ENCODE assay signal across 11 cellular contexts in genomic region chr1:180636138-180636537, GRCh38. TPM values are rescaled to one million over a fixed set of nuclear protein-coding genes. Genes with fewer than 3 reads are reported as not detected.
DNase-seq lines count a peak whose midpoint lies in the region; ATAC-seq, FAIRE-seq and TF ChIP-seq lines count a peak whose summit lies in the region.
"Had no signal": no experiment of that assay in that cellular context is flagged by ENCODE, and none has a peak within 500 bp of the region (broad histone marks: within the 10 kb centered on the region; RNA-seq: fewer than 3 reads in every experiment).

No MANE protein-coding gene starts in this region.

- peak; percentile 37; the same call in 1 of the 2 replicates for TF ChIP-seq RAD21 in GM12878 (IDR thresholded peaks at IDR 0.05; ENCODE audit: insufficient read depth, low read depth, low read length)

- H3K9me3 Mint-ChIP-seq in stimulated activated naive CD8-positive, alpha-beta T cell treated with anti-CD3 and anti-CD28 coated beads, Interleukin-15, amount 100 ng/mL, for 72 hours = no peaks in the 10 kb centered on the region
- H3K9me3 Mint-ChIP-seq in activated CD8-positive, alpha-beta memory T cell treated with anti-CD3 and anti-CD28 coated beads, Interleukin-2, amount 10 ng/mL, durations not matched to agents 7 days and 5 days (ENCODE audit: low read depth) = no peaks in the 10 kb centered on the region

- SMC1A ChIA-PET in GM12878 (lab: Charles Lee; ENCODE audit: uncharacterized antibody, unreplicated experiment) = interaction anchor here (1.2 to 4.7 kb wide), 9 partner anchors 10 to 229 kb away, joined by 4 to 54 read pairs (median 6); no protein-coding TSS in a partner anchor

- TF ChIP-seq CTCF in GM10248 (IDR thresholded peaks at IDR 0.05; ENCODE audit: control extremely low read depth, extremely low read depth, low read depth, missing control alignments) = peak; percentile 7
- TF ChIP-seq CTCF in GM12878 (IDR thresholded peaks at IDR 0.05 in 2 of 3, conservative IDR thresholded peaks at IDR 0.05 in 1 of 3; ENCODE audit: control insufficient read depth in 2 of 3, extremely low read depth in 1 of 3, insufficient read depth in 1 of 3, low read depth in 3 of 3, low read length in 3 of 3) = peak in 1 of 3 experiments; percentile 13; a peak in 1 of 6 replicates
- no peak for TF ChIP-seq CTCF in suprapubic skin (IDR thresholded peaks at IDR 0.05)

- no peak overlapping the region for H3K9ac ChIP-seq in GM12878 (ENCODE audit: control insufficient read depth, insufficient read depth, low read length)

- intact Hi-C loops in GM12878 (cut with micrococcal nuclease; ENCODE audit: unreplicated experiment) = loop anchor here (10.0 kb wide), 1 partner anchor 509 kb away; no protein-coding TSS in a partner anchor

- CTCF ChIA-PET in GM10248 (lab: Yijun Ruan, JAX) = interaction anchor here (1.0 to 1.6 kb wide), 3 partner anchors 8 to 789 kb away, joined by 3 to 6 read pairs (median 3); no protein-coding TSS in a partner anchor
- CTCF ChIA-PET in GM12878 (lab: Yijun Ruan, JAX) = interaction anchor here (0.7 to 4.8 kb wide), 12 partner anchors 11 to 530 kb away, joined by 3 to 110 read pairs (median 4); no protein-coding TSS in a partner anchor
- CTCF ChIA-PET in activated CD8-positive, alpha-beta memory T cell treated with anti-CD3 and anti-CD28 coated beads, Interleukin-2, amount 10 ng/mL, durations not matched to agents 7 days and 5 days (lab: Charles Lee) = interaction anchor here (1.0 kb wide), 1 partner anchor 120 kb away, joined by 3 read pairs; no protein-coding TSS in a partner anchor

- TF ChIP-seq EP300 in GM12878 (IDR thresholded peaks at IDR 0.05; ENCODE audit: borderline replicate concordance in 1 of 2, control insufficient read depth in 1 of 2, low read depth in 2 of 2, low read length in 2 of 2) = no peak
- TF ChIP-seq EP300 in suprapubic skin (IDR thresholded peaks at IDR 0.05) = no peak

- POLR2A ChIA-PET in GM10248 (lab: Yijun Ruan, JAX) = no interaction called here
- POLR2A ChIA-PET in GM12878 (lab: Charles Lee) = interaction anchor here (2.0 kb wide), 1 partner anchor 10 kb away, joined by 4 read pairs; no protein-coding TSS in a partner anchor

- BruUV-seq in GM12878 (replicated peaks; lab: Mats Ljungman, UMichigan) = no TSS peak

- no peaks in the 10 kb centered on the region for H4K20me1 ChIP-seq in GM12878 (ENCODE audit: control insufficient read depth, insufficient read depth)

- FAIRE-seq in GM12878 (lab: Jason Lieb, UNC) (no peak), GM12892 (lab: Jason Lieb, UNC) (no peak)

- ATAC-seq in GM12878 = no peak
- ATAC-seq in stimulated activated naive CD8-positive, alpha-beta T cell treated with anti-CD3 and anti-CD28 coated beads, Interleukin-15, amount 100 ng/mL, for 72 hours = no peak
- ATAC-seq in activated CD8-positive, alpha-beta memory T cell treated with anti-CD3 and anti-CD28 coated beads, Interleukin-2, amount 10 ng/mL, durations not matched to agents 7 days and 5 days = no peak

- no peak for TF ChIP-seq POLR2A in GM12878 (IDR thresholded peaks at IDR 0.05; ENCODE audit: low read depth, low read length)
- no peak for TF ChIP-seq POLR2A in suprapubic skin (IDR thresholded peaks at IDR 0.05)
- no peak for TF ChIP-seq POLR2A in GM12892 (IDR thresholded peaks at IDR 0.05; ENCODE audit: low read depth, low read length)

- no peak overlapping the region for H3K27ac ChIP-seq in GM12878 (ENCODE audit: control insufficient read depth, insufficient read depth)
- H3K27ac ChIP-seq in suprapubic skin = no peak overlapping the region

- RAD21 ChIA-PET in GM12878 (lab: Charles Lee; ENCODE audit: unreplicated experiment) = interaction anchor here (0.8 to 2.0 kb wide), 7 partner anchors 28 to 284 kb away, joined by 3 to 24 read pairs (median 5); no protein-coding TSS in a partner anchor

- no peaks in the 10 kb centered on the region for H3K27me3 ChIP-seq in GM12878 (replicated peaks in 1 of 2; ENCODE audit: control insufficient read depth in 2 of 2, insufficient read depth in 2 of 2, low read length in 1 of 2)
- no peaks in the 10 kb centered on the region for H3K27me3 ChIP-seq in suprapubic skin

- no peak overlapping the region for H3K4me3 Mint-ChIP-seq in stimulated activated naive CD8-positive, alpha-beta T cell treated with anti-CD3 and anti-CD28 coated beads, Interleukin-15, amount 100 ng/mL, for 72 hours
- no peak overlapping the region for H3K4me3 Mint-ChIP-seq in activated CD8-positive, alpha-beta memory T cell treated with anti-CD3 and anti-CD28 coated beads, Interleukin-2, amount 10 ng/mL, durations not matched to agents 7 days and 5 days

- no peaks in the 10 kb centered on the region for H3K9me3 ChIP-seq in GM12878 (replicated peaks; ENCODE audit: control insufficient read depth, insufficient read depth, low read length)
- no peaks in the 10 kb centered on the region for H3K9me3 ChIP-seq in suprapubic skin

- peaks cover 2% of the 10 kb centered on the region for H3K36me3 Mint-ChIP-seq in activated CD8-positive, alpha-beta memory T cell treated with anti-CD3 and anti-CD28 coated beads, Interleukin-2, amount 10 ng/mL, durations not matched to agents 7 days and 5 days

- H2AFZ ChIP-seq in GM12878 (ENCODE audit: control insufficient read depth, low read depth, low read length) = no peak overlapping the region

- H3K4me1 ChIP-seq in GM12878 (ENCODE audit: control insufficient read depth, insufficient read depth, low read length) = peaks cover 4% of the 10 kb centered on the region
- H3K4me1 ChIP-seq in suprapubic skin = peaks cover 32% of the 10 kb centered on the region

- H3K4me3 ChIP-seq in GM12878 (no peak overlapping the region), suprapubic skin (no peak overlapping the region)

- H3K4me1 Mint-ChIP-seq in stimulated activated naive CD8-positive, alpha-beta T cell treated with anti-CD3 and anti-CD28 coated beads, Interleukin-15, amount 100 ng/mL, for 72 hours = no peaks in the 10 kb centered on the region
- peaks cover 7% of the 10 kb centered on the region for H3K4me1 Mint-ChIP-seq in activated CD8-positive, alpha-beta memory T cell treated with anti-CD3 and anti-CD28 coated beads, Interleukin-2, amount 10 ng/mL, durations not matched to agents 7 days and 5 days

- DNase-seq in GM10248 (ENCODE audit: extremely low spot score) (no peak), MV-4-11 (lab: John Stamatoyannopoulos, UW) (peak; percentile 24), GM12878 (ENCODE audit: low read depth, low spot score) (no peak), lung microvascular endothelial cell (ENCODE audit: low read depth in 2 of 2) (peak; percentile 30 to 42), suprapubic skin (ENCODE audit: low spot score in 2 of 2) (no peak), GM12892 (ENCODE audit: insufficient read length) (no peak)
- no peak for DNase-seq in stimulated activated naive CD8-positive, alpha-beta T cell treated with anti-CD3 and anti-CD28 coated beads, Interleukin-15, amount 100 ng/mL, for 72 hours
- no peak for DNase-seq in activated CD8-positive, alpha-beta memory T cell treated with anti-CD3 and anti-CD28 coated beads, Interleukin-2, amount 10 ng/mL, durations not matched to agents 7 days and 5 days
- DNase-seq: activated CD8-positive, alpha-beta memory T cell treated with anti-CD3 and anti-CD28 coated beads, Interleukin-2, amount 50 U/mL, for 48 hours; glutamatergic neuron; stimulated activated CD8-positive, alpha-beta memory T cell treated with anti-CD3 and anti-CD28 coated beads, Interleukin-4, amount 100 ng/mL, for 48 hours had no signal

- H3K36me3 ChIP-seq in GM12878 (ENCODE audit: control insufficient read depth in 2 of 2, insufficient read depth in 2 of 2, low read length in 1 of 2) (no peaks in the 10 kb centered on the region), suprapubic skin (no peaks in the 10 kb centered on the region)

- H3K4me2 ChIP-seq in GM12878 (ENCODE audit: control insufficient read depth, insufficient read depth) = no peak overlapping the region

- peaks cover 9% of the 10 kb centered on the region for H3K79me2 ChIP-seq in GM12878 (ENCODE audit: control insufficient read depth, insufficient read depth, low read length)

- in situ Hi-C loops in GM12878 (cut with MboI) = loop anchor here (25.0 kb wide), 1 partner anchor 526 kb away; no protein-coding TSS in a partner anchor

- H3K27me3 Mint-ChIP-seq in stimulated activated naive CD8-positive, alpha-beta T cell treated with anti-CD3 and anti-CD28 coated beads, Interleukin-15, amount 100 ng/mL, for 72 hours = no peaks in the 10 kb centered on the region
- H3K27me3 Mint-ChIP-seq in activated CD8-positive, alpha-beta memory T cell treated with anti-CD3 and anti-CD28 coated beads, Interleukin-2, amount 10 ng/mL, durations not matched to agents 7 days and 5 days = no peaks in the 10 kb centered on the region

- WGBS in GM12878 (ENCODE audit: insufficient coverage, insufficient replicate concordance, low lambda C conversion rate, missing lambda C conversion rate) = 75% methylated on average over 5 of the region's 5 CpGs
- 55% methylated on average over 5 of the region's 5 CpGs for WGBS in suprapubic skin

- no peak overlapping the region for H3K27ac Mint-ChIP-seq in stimulated activated naive CD8-positive, alpha-beta T cell treated with anti-CD3 and anti-CD28 coated beads, Interleukin-15, amount 100 ng/mL, for 72 hours
- no peak overlapping the region for H3K27ac Mint-ChIP-seq in activated CD8-positive, alpha-beta memory T cell treated with anti-CD3 and anti-CD28 coated beads, Interleukin-2, amount 10 ng/mL, durations not matched to agents 7 days and 5 days

RNA-seq across cellular contexts. Expression of gene XPR1, which starts 4.3 kb away (rescaled TPM):
- total RNA-seq in GM12878 (2013; cell fraction: nucleolus; rRNA removed) = 26.2 and 29.8 TPM in 2 replicates
- 14.2 and 18.0 TPM in 2 replicates for total RNA-seq in GM12878 (2014; rRNA removed)
- total RNA-seq in GM12878 (2014; rRNA removed; fragmentation: Illumina TruSeq; extraction: Trizol) = 12.4 and 13.2 TPM in 2 replicates
- 13.4 and 16.9 TPM in 2 replicates for total RNA-seq in GM12878 (2021)
- polyA plus RNA-seq in GM12878 (2011; ENCODE audit: low read depth) = 3.3 TPM
- 33.9 and 36.8 TPM in 2 replicates for polyA plus RNA-seq in GM12878 (2011; rRNA removed)
- polyA plus RNA-seq in GM12878 (2011; cell fraction: cytosol; rRNA removed) = 13.8 and 24.7 TPM in 2 replicates
- polyA plus RNA-seq in GM12878 (2011; cell fraction: nucleus; rRNA removed) = 7.8 and 9.3 TPM in 2 replicates
- polyA plus RNA-seq in GM12878 (2012) = 6.2 and 7.0 TPM in 2 replicates
- polyA plus RNA-seq in GM12878 (2014; fragmentation: Illumina TruSeq; extraction: Trizol) = 14.4 and 17.7 TPM in 2 replicates
- 1 to 10 TPM; 1.1 to 1.5 TPM for polyA plus RNA-seq in GM12878 (2014; fragmentation: Nextera tagmentation; extraction: Ambion mirVana)
- 8.5 and 9.3 TPM in 2 replicates for polyA plus RNA-seq in GM12878 (2014; rRNA removed)
- 1 to 10 TPM; 5.8 to 7.6 TPM for polyA plus RNA-seq in GM12878 (2016; fragmentation: Nextera tagmentation; extraction: Ambion mirVana)
- polyA minus RNA-seq in GM12878 (2011; rRNA and poly(A)+ RNA removed) = 45.1 and 54.2 TPM in 2 replicates
- 9.0 and 24.4 TPM in 2 replicates for polyA minus RNA-seq in GM12878 (2011; cell fraction: cytosol; rRNA and poly(A)+ RNA removed)
- 11.5 and 16.6 TPM in 2 replicates for polyA minus RNA-seq in GM12878 (2011; cell fraction: nucleus; rRNA and poly(A)+ RNA removed)
- 21.8 and 25.9 TPM in 2 replicates for total RNA-seq in lung microvascular endothelial cell
- total RNA-seq in suprapubic skin = 10 to 100 TPM; 13.4 to 22.1 (median 14.9) TPM
- 9.3 TPM for polyA plus RNA-seq in GM12892 (2012; ENCODE audit: missing spikeins)
- total RNA-seq in activated CD8-positive, alpha-beta memory T cell treated with anti-CD3 and anti-CD28 coated beads, Interleukin-2, amount 10 ng/mL, durations not matched to agents 7 days and 5 days = 10 to 100 TPM; 17.6 to 21.9 TPM

Comparison
In these comparisons a context has a peak if more than half of its experiments do, and no peak if none do; other contexts are left out.
1. DNase-seq: peak in MV-4-11 (single experiment) and lung microvascular endothelial cell (2 of 2); none in GM10248 (single experiment), GM12878 (single experiment), suprapubic skin (0 of 2), stimulated activated naive CD8-positive, alpha-beta T cell treated with anti-CD3 and anti-CD28 coated beads, Interleukin-15, amount 100 ng/mL, for 72 hours (0 of 2), GM12892 (single experiment) and activated CD8-positive, alpha-beta memory T cell treated with anti-CD3 and anti-CD28 coated beads, Interleukin-2, amount 10 ng/mL, durations not matched to agents 7 days and 5 days (single experiment).